ENCODE assay signal across 9 cellular contexts in genomic region chr14:102927878-102928411, GRCh38. TPM values are rescaled to one million over a fixed set of nuclear protein-coding genes. Genes with fewer than 3 reads are reported as not detected.
DNase-seq lines count a peak whose midpoint lies in the region; FAIRE-seq and TF ChIP-seq lines count a peak whose summit lies in the region.
"Had no signal": no experiment of that assay in that cellular context is flagged by ENCODE, and none has a peak within 500 bp of the region (broad histone marks: within the 10 kb centered on the region; RNA-seq: fewer than 3 reads in every experiment).

No MANE protein-coding gene starts in this region.

- H3K27me3 Mint-ChIP-seq in chondrocyte (ENCODE audit: low read depth), result no peaks in the 10 kb centered on the region

- H3K9ac ChIP-seq in OCI-LY1 (ENCODE audit: low read length), result peak overlapping the region; percentile 39; the same call in 1 of the 2 replicates

- peaks cover 6% of the 10 kb centered on the region for H3K4me1 Mint-ChIP-seq in chondrocyte (ENCODE audit: low read depth)

- no peak overlapping the region for H3K27ac Mint-ChIP-seq in chondrocyte (ENCODE audit: unreplicated experiment)

- H4K20me1 ChIP-seq in OCI-LY1 (ENCODE audit: insufficient read depth, low read length), result no peaks in the 10 kb centered on the region

- no peak overlapping the region for H2AFZ ChIP-seq in OCI-LY1 (ENCODE audit: low read length)

- H3K27me3 ChIP-seq in OCI-LY1 (ENCODE audit: insufficient read depth, low read length) (no peaks in the 10 kb centered on the region), left ventricle myocardium inferior (ENCODE audit: low read depth) (peaks cover 78% of the 10 kb centered on the region), small intestine (ENCODE audit: control insufficient read depth in 2 of 2, insufficient read depth in 2 of 2, low read length in 2 of 2) (peaks cover 0 to 9% of the 10 kb centered on the region in 2 donors)

- H3K27ac ChIP-seq in OCI-LY1 (ENCODE audit: low read depth, low read length, poor library complexity, severe bottlenecking) (no peak overlapping the region), left ventricle myocardium inferior (replicated peaks) (no peak overlapping the region), small intestine (ENCODE audit: low read depth in 1 of 2, low read length in 1 of 2) (peak overlapping the region; percentile 99)

- H3K9me3 Mint-ChIP-seq in chondrocyte (ENCODE audit: low read depth), result no peaks in the 10 kb centered on the region

- H3F3A ChIP-seq in OCI-LY1 (ENCODE audit: insufficient read depth, low read length), result no peaks in the 10 kb centered on the region

- H3K36me3 ChIP-seq in OCI-LY1 (ENCODE audit: insufficient read depth, low read length) (no peaks in the 10 kb centered on the region), left ventricle myocardium inferior (peaks cover 7% of the 10 kb centered on the region), small intestine (ENCODE audit: control insufficient read depth in 2 of 2, insufficient read depth in 2 of 2, low read length in 2 of 2) (peaks cover 0 to 4% of the 10 kb centered on the region in 2 donors)

- H3K36me3 Mint-ChIP-seq in chondrocyte (ENCODE audit: low read depth), result peaks cover 6% of the 10 kb centered on the region

- H3K4me1 ChIP-seq in OCI-LY1 (ENCODE audit: insufficient read depth, low read length, severe bottlenecking), result peaks cover 45% of the 10 kb centered on the region
- H3K4me1 ChIP-seq in left ventricle myocardium inferior, result peaks cover 43% of the 10 kb centered on the region
- peaks cover 0 to 6% of the 10 kb centered on the region in 2 donors for H3K4me1 ChIP-seq in small intestine (ENCODE audit: control insufficient read depth in 2 of 2, insufficient read depth in 1 of 2, low read depth in 1 of 2, low read length in 1 of 2)

- intact Hi-C loops in left ventricle myocardium inferior (cut with micrococcal nuclease), result no loop called here

- H3K4me3 ChIP-seq in OCI-LY1 (ENCODE audit: low read depth, low read length, poor library complexity, severe bottlenecking) (peak overlapping the region; percentile 52), left ventricle myocardium inferior (peak overlapping the region; percentile 66), small intestine (ENCODE audit: low read depth in 1 of 2, low read length in 2 of 2) (peak overlapping the region; percentile 8 to 70)

- H3K9me2 ChIP-seq in OCI-LY1 (ENCODE audit: low read depth, low read length), result no peaks in the 10 kb centered on the region

- TF ChIP-seq CTCF in OCI-LY1 (IDR thresholded peaks at IDR 0.05; ENCODE audit: low read length), result no peak
- no peak for TF ChIP-seq CTCF in left ventricle myocardium inferior (IDR thresholded peaks at IDR 0.05; ENCODE audit: borderline replicate concordance)
- TF ChIP-seq CTCF in chondrocyte (IDR thresholded peaks at IDR 0.05), result no peak

- peak overlapping the region; percentile 57 for H3K4me2 ChIP-seq in OCI-LY1 (ENCODE audit: low read length)

- WGBS in small intestine, 3 donors, result 4 to 15% (median 6%) methylated on average over 20 to 35 of the region's 35 CpGs

- FAIRE-seq in small intestine (lab: Jason Lieb, UNC), result no peak
- FAIRE-seq: A204.1 had no signal

- DNase-seq in DMS53 (lab: John Stamatoyannopoulos, UW) (peak; percentile 20), DMS53 treated with DMSO at 0.1 percent for 48 hours (lab: John Stamatoyannopoulos, UW; ENCODE audit: unreplicated experiment) (no peak), left ventricle myocardium inferior (no peak), small intestine (peak; percentile 54), chondrocyte (ENCODE audit: low spot score) (no peak), EL (no peak), NCI-H1048 (lab: John Stamatoyannopoulos, UW) (no peak)

- no peak overlapping the region for H3K4me3 Mint-ChIP-seq in chondrocyte (ENCODE audit: unreplicated experiment)

- no peaks in the 10 kb centered on the region for H3K79me2 ChIP-seq in OCI-LY1 (ENCODE audit: insufficient read depth, low read length)

- no peaks in the 10 kb centered on the region for H3K9me3 ChIP-seq in OCI-LY1 (ENCODE audit: low read length)
- H3K9me3 ChIP-seq in left ventricle myocardium inferior (replicated peaks), result no peaks in the 10 kb centered on the region
- H3K9me3 ChIP-seq in small intestine (ENCODE audit: control insufficient read depth, low read depth), result no peaks in the 10 kb centered on the region

RNA-seq across cellular contexts. Expression of gene AMN, which starts 5.5 kb away (rescaled TPM):
- not detected for total RNA-seq in left ventricle myocardium inferior
- 100 to 1,000 TPM in 2 of 3 donors, 10 to 100 TPM in 1; 71.0 to 443 (median 361) TPM for polyA plus RNA-seq in small intestine
- total RNA-seq in chondrocyte, result 0.30 to 0.38 TPM in 2 of 3 replicates, not detected in the other

Comparison
In these comparisons a context has a peak if more than half of its experiments do, and no peak if none do; other contexts are left out.
1. DNase-seq: peak in DMS53 (single experiment) and small intestine (single experiment); none in DMS53 treated with DMSO at 0.1 percent for 48 hours (single experiment), left ventricle myocardium inferior (single experiment), chondrocyte (single experiment), EL (single experiment) and NCI-H1048 (single experiment).
2. H3K27ac ChIP-seq: peak in small intestine (2 of 2); none in OCI-LY1 (single experiment) and left ventricle myocardium inferior (single experiment).
3. Peak in every context shown above with its lines, with median percentiles within 50 percentile points of each other: H3K4me3 ChIP-seq.